In genomic region chr13:80259159-80259558, GRCh38 we compare ENCODE assay signal across 22 cellular contexts.
A peak's percentile ranks its signal among the peaks of the same experiment; 100 is the strongest.
DNase-seq lines count a peak whose midpoint lies in the region; ATAC-seq and TF ChIP-seq lines count a peak whose summit lies in the region.
"Had no signal": no experiment of that assay in that cellular context is flagged by ENCODE, and none has a peak within 500 bp of the region (broad histone marks: within the 10 kb centered on the region; RNA-seq: fewer than 3 reads in every experiment).

No MANE protein-coding gene starts in this region.

- peak; percentile 28 for DNase-seq in GM06990 (ENCODE audit: extremely low read depth, insufficient read length)
- no peak for DNase-seq in GM10248 (ENCODE audit: extremely low spot score)
- no peak for DNase-seq in iPS-NIHi7 (ENCODE audit: extremely low spot score)
- DNase-seq in anterior cingulate cortex (lab: John Stamatoyannopoulos, UW): no peak
- DNase-seq: 8988T; activated CD8-positive, alpha-beta T cell treated with anti-CD3 and anti-CD28 coated beads for 36 hours; activated gamma-delta T cell treated with Interleukin-2 at 50 U/mL for 16 hours; endodermal cell; gastrocnemius medialis; GF-D8; islet precursor cell; KG1; NCI-H1436 treated with DMSO at 0.1 percent for 48 hours; NCI-H69; posterior cingulate gyrus; stimulated activated CD4-positive, alpha-beta T cell treated with anti-CD3 and anti-CD28 coated beads, Interleukin-15, amount 100 ng/mL, for 24 hours had no signal

- H3K4me3 ChIP-seq in GM06990 (replicated peaks; ENCODE audit: low read depth, low read length): no peak overlapping the region
- H3K4me3 ChIP-seq: gastrocnemius medialis, thoracic aorta had no signal

- CTCF ChIA-PET in GM10248 (lab: Yijun Ruan, JAX): no interaction called here

- no peak for TF ChIP-seq CTCF in GM06990 (IDR thresholded peaks at IDR 0.05; ENCODE audit: insufficient read depth, low read length, poor library complexity, severe bottlenecking)
- TF ChIP-seq CTCF in GM10248 (IDR thresholded peaks at IDR 0.05; ENCODE audit: control extremely low read depth, extremely low read depth, low read depth, missing control alignments): no peak

- no peaks in the 10 kb centered on the region for H3K27me3 ChIP-seq in GM06990 (replicated peaks; ENCODE audit: control insufficient read depth, insufficient read depth, low read length)
- H3K27me3 ChIP-seq: gastrocnemius medialis had no signal

- no peaks in the 10 kb centered on the region for H3K36me3 ChIP-seq in GM06990 (ENCODE audit: control insufficient read depth, insufficient read depth, low read length)
- H3K36me3 ChIP-seq: gastrocnemius medialis, thoracic aorta had no signal

- POLR2A ChIA-PET in GM10248 (lab: Yijun Ruan, JAX): no interaction called here

- ATAC-seq in GM19328 (IDR thresholded peaks at IDR 0.05; ENCODE audit: unreplicated experiment) (peak; percentile 64), HG02588 (IDR thresholded peaks at IDR 0.05; ENCODE audit: unreplicated experiment) (peak; percentile 63), HG03439 (IDR thresholded peaks at IDR 0.05; ENCODE audit: unreplicated experiment) (peak; percentile 72), HG03457 (IDR thresholded peaks at IDR 0.05; ENCODE audit: unreplicated experiment) (no peak)
- ATAC-seq: activated CD8-positive, alpha-beta T cell treated with anti-CD3 and anti-CD28 coated beads for 36 hours; gastrocnemius medialis; Right ventricle myocardium inferior had no signal
